ENCODE assay signal across 11 cellular contexts in genomic region chr2:113895301-113895700, GRCh38. TPM values are rescaled to one million over a fixed set of nuclear protein-coding genes. Genes with fewer than 3 reads are reported as not detected.
DNase-seq lines count a peak whose midpoint lies in the region; ATAC-seq and TF ChIP-seq lines count a peak whose summit lies in the region.
"Had no signal": no experiment of that assay in that cellular context is flagged by ENCODE, and none has a peak within 500 bp of the region (broad histone marks: within the 10 kb centered on the region; RNA-seq: fewer than 3 reads in every experiment).

No MANE protein-coding gene starts in this region.

- H3K27ac Mint-ChIP-seq in HFFc6 = peak overlapping the region; percentile 47
- H3K27ac Mint-ChIP-seq in activated T-helper 17 cell treated with anti-CD3 and anti-CD28 coated beads, Interleukin-2, amount 50 U/mL, for 72 hours = peak overlapping the region; percentile 49
- peak overlapping the region; percentile 73 for H3K27ac Mint-ChIP-seq in mesothelial cell of epicardium

- DNase-seq in Caki2 (ENCODE audit: low read depth) (peak; percentile 77), HFFc6 (no peak), mesothelial cell of epicardium (ENCODE audit: low spot score in 2 of 2, unreplicated experiment in 2 of 2) (no peak), NCI-H524 (lab: John Stamatoyannopoulos, UW) (no peak), Right ventricle myocardium superior (no peak), DMS53 (lab: John Stamatoyannopoulos, UW) (no peak)
- DNase-seq in stimulated activated CD4-positive, alpha-beta T cell treated with anti-CD3 and anti-CD28 coated beads, Interleukin-12 subunit alpha, Interleukin-12 subunit beta, amount 100 ng/mL, for 4 hours = no peak
- DNase-seq: head of caudate nucleus, NCI-H2081 treated with DMSO at 0.1 percent for 48 hours, SHP77 treated with DMSO at 0.1 percent for 48 hours had no signal

- intact Hi-C loops in Right ventricle myocardium superior (cut with DNase I) = loop anchor here (10.0 kb wide), 1 partner anchor 140 kb away; the partner anchor contains the start of gene SLC35F5

- no peaks in the 10 kb centered on the region for H3K27me3 Mint-ChIP-seq in HFFc6 (ENCODE audit: insufficient read depth)
- no peaks in the 10 kb centered on the region for H3K27me3 Mint-ChIP-seq in activated T-helper 17 cell treated with anti-CD3 and anti-CD28 coated beads, Interleukin-2, amount 50 U/mL, for 72 hours
- no peaks in the 10 kb centered on the region for H3K27me3 Mint-ChIP-seq in mesothelial cell of epicardium (ENCODE audit: low read depth)

- ATAC-seq in activated T-helper 17 cell treated with anti-CD3 and anti-CD28 coated beads, Interleukin-2, amount 50 U/mL, for 72 hours (replicated peaks) = peak; percentile 46
- ATAC-seq in Right ventricle myocardium superior (ENCODE audit: poor library complexity) = no peak

- H3K9me3 Mint-ChIP-seq in HFFc6 = no peaks in the 10 kb centered on the region
- H3K9me3 Mint-ChIP-seq in activated T-helper 17 cell treated with anti-CD3 and anti-CD28 coated beads, Interleukin-2, amount 50 U/mL, for 72 hours = no peaks in the 10 kb centered on the region
- H3K9me3 Mint-ChIP-seq in mesothelial cell of epicardium = no peaks in the 10 kb centered on the region

- in situ Hi-C loops in Caki2 (cut with HindIII; ENCODE audit: low pct_unique_long_range_greater_than_20kb, low sequenced_read_pairs) = no loop called here

- H3K4me1 Mint-ChIP-seq in HFFc6 (ENCODE audit: low read depth) = peaks cover 88% of the 10 kb centered on the region
- H3K4me1 Mint-ChIP-seq in activated T-helper 17 cell treated with anti-CD3 and anti-CD28 coated beads, Interleukin-2, amount 50 U/mL, for 72 hours = peaks cover 65% of the 10 kb centered on the region
- peaks cover 71% of the 10 kb centered on the region for H3K4me1 Mint-ChIP-seq in mesothelial cell of epicardium

- H3K4me3 Mint-ChIP-seq in HFFc6 = peak overlapping the region; percentile 96
- H3K4me3 Mint-ChIP-seq in activated T-helper 17 cell treated with anti-CD3 and anti-CD28 coated beads, Interleukin-2, amount 50 U/mL, for 72 hours = peak overlapping the region; percentile 93
- no peak overlapping the region for H3K4me3 Mint-ChIP-seq in mesothelial cell of epicardium

- H3K36me3 Mint-ChIP-seq in HFFc6 (ENCODE audit: low read depth) (peaks cover 51% of the 10 kb centered on the region), mesothelial cell of epicardium (peaks cover 2% of the 10 kb centered on the region)
- peaks cover 87% of the 10 kb centered on the region for H3K36me3 Mint-ChIP-seq in activated T-helper 17 cell treated with anti-CD3 and anti-CD28 coated beads, Interleukin-2, amount 50 U/mL, for 72 hours (ENCODE audit: low read depth)

- TF ChIP-seq CTCF in HFFc6 (IDR thresholded peaks at IDR 0.05) (no peak), mesothelial cell of epicardium (IDR thresholded peaks at IDR 0.05; ENCODE audit: unreplicated experiment) (no peak)

RNA-seq across cellular contexts. Expression of gene ACTR3, which starts 5.4 kb away (rescaled TPM):
- 381 and 425 TPM in 2 replicates for total RNA-seq in Caki2 (2014; rRNA removed; shearing (Covaris generic); ENCODE audit: low replicate concordance)
- 100 to 1,000 TPM; 562 to 663 (median 628) TPM for total RNA-seq in HFFc6 (2021; fragmentation: NEBNext Ultra II Directional; extraction: Animal tissue kit (Norgen Biotek cat#: 25700))
- total RNA-seq in activated T-helper 17 cell treated with anti-CD3 and anti-CD28 coated beads, Interleukin-2, amount 50 U/mL, for 72 hours = 100 to 1,000 TPM; 441 to 618 TPM
- total RNA-seq in mesothelial cell of epicardium (150 to 163 TPM (median 151 TPM) in 3 replicates), Right ventricle myocardium superior (106 TPM)
